ENCODE assay signal across 16 cellular contexts in the genomic region with DNA sequence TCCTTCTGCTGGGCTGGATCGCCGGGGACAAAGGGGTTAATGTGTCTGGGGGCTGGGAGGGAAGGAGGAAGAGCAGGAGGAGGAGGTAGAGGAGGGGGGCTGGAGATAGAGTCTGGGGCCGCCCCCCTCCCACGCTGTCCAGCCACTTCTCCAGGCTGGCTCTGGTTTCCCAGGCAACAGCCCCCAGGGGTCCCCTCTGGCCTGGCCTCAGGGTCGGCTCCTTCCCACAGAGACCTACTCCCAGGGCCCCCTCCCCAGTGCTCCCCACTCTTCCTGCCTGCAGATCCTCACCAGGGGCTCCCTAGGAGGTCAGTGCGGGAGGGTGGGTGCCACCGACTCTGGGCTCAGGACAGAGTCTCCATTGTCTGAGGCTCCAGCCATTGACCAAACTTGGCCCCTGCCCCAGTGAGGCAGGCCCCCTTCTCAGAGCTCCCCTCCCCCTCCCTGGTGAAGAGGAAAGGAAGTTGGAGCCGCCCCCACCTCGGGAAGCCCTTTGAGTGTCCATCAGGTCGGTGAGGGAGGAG. TPM values are rescaled to one million over a fixed set of nuclear protein-coding genes. Genes with fewer than 3 reads are reported as not detected.
DNase-seq lines count a peak whose midpoint lies in the region; ATAC-seq, FAIRE-seq and TF ChIP-seq lines count a peak whose summit lies in the region.
"Had no signal": no experiment of that assay in that cellular context is flagged by ENCODE, and none has a peak within 500 bp of the region (broad histone marks: within the 10 kb centered on the region; RNA-seq: fewer than 3 reads in every experiment).

No MANE protein-coding gene starts in this region.

- TF ChIP-seq RAD21 in HepG2 (CRISPR knock-in tag; IDR thresholded peaks at IDR 0.05) = no peak

- TF ChIP-seq POLR2A in HepG2 (IDR thresholded peaks at IDR 0.05; ENCODE audit: insufficient read depth in 1 of 2, low read depth in 2 of 2, low read length in 2 of 2) = no peak
- TF ChIP-seq POLR2A in right lobe of liver (IDR thresholded peaks at IDR 0.05) = no peak

- peak overlapping the region; percentile 52 for H3K27ac Mint-ChIP-seq in osteocyte (ENCODE audit: unreplicated experiment)
- H3K27ac Mint-ChIP-seq in activated T-cell treated with anti-CD3 and anti-CD28 coated beads, Interleukin-2, amount 50 U/mL, for 24 hours = no peak overlapping the region
- H3K27ac Mint-ChIP-seq: activated CD4-positive, alpha-beta memory T cell treated with anti-CD3 and anti-CD28 coated beads, Interleukin-2, amount 10 ng/mL, durations not matched to agents 7 days and 5 days had no signal

- no peak overlapping the region for H3K4me3 Mint-ChIP-seq in osteocyte (ENCODE audit: unreplicated experiment)
- H3K4me3 Mint-ChIP-seq in activated T-cell treated with anti-CD3 and anti-CD28 coated beads, Interleukin-2, amount 50 U/mL, for 24 hours = no peak overlapping the region
- H3K4me3 Mint-ChIP-seq: activated CD4-positive, alpha-beta memory T cell treated with anti-CD3 and anti-CD28 coated beads, Interleukin-2, amount 10 ng/mL, durations not matched to agents 7 days and 5 days had no signal

- ATAC-seq in HepG2 (peak; percentile 10; the same call in 1 of the 3 replicates), right lobe of liver (no peak), GM18868 (IDR thresholded peaks at IDR 0.05; ENCODE audit: unreplicated experiment) (no peak)

- H3K4me1 ChIP-seq in HepG2 (ENCODE audit: insufficient read depth, low read length) (peaks cover 80% of the 10 kb centered on the region), right lobe of liver (peaks cover 0 to 45% (median 21%) of the 10 kb centered on the region in 4 donors)

- H3K36me3 Mint-ChIP-seq in osteocyte (ENCODE audit: unreplicated experiment) = no peaks in the 10 kb centered on the region
- no peaks in the 10 kb centered on the region for H3K36me3 Mint-ChIP-seq in activated T-cell treated with anti-CD3 and anti-CD28 coated beads, Interleukin-2, amount 50 U/mL, for 24 hours (ENCODE audit: low read depth)

- H3K9me3 Mint-ChIP-seq in osteocyte (ENCODE audit: unreplicated experiment) = no peaks in the 10 kb centered on the region
- no peaks in the 10 kb centered on the region for H3K9me3 Mint-ChIP-seq in activated T-cell treated with anti-CD3 and anti-CD28 coated beads, Interleukin-2, amount 50 U/mL, for 24 hours
- H3K9me3 Mint-ChIP-seq: activated CD4-positive, alpha-beta memory T cell treated with anti-CD3 and anti-CD28 coated beads, Interleukin-2, amount 10 ng/mL, durations not matched to agents 7 days and 5 days had no signal

- 6% methylated on average over 6 of the region's 10 CpGs for WGBS in HepG2 (ENCODE audit: low lambda C conversion rate)
- 40% methylated on average over 1 of the region's 10 CpGs for WGBS in right lobe of liver (ENCODE audit: insufficient coverage, low coverage, low lambda C conversion rate, missing lambda C conversion rate)

- peaks cover 64% of the 10 kb centered on the region for H3K4me1 Mint-ChIP-seq in osteocyte (ENCODE audit: unreplicated experiment)
- no peaks in the 10 kb centered on the region for H3K4me1 Mint-ChIP-seq in activated T-cell treated with anti-CD3 and anti-CD28 coated beads, Interleukin-2, amount 50 U/mL, for 24 hours (ENCODE audit: low read depth)
- H3K4me1 Mint-ChIP-seq: activated CD4-positive, alpha-beta memory T cell treated with anti-CD3 and anti-CD28 coated beads, Interleukin-2, amount 10 ng/mL, durations not matched to agents 7 days and 5 days had no signal

- H2AFZ ChIP-seq in HepG2 (ENCODE audit: low read length) = no peak overlapping the region

- no peaks in the 10 kb centered on the region for H4K20me1 ChIP-seq in HepG2 (ENCODE audit: insufficient read depth, low read length)

- no peak overlapping the region for H3K9ac ChIP-seq in HepG2 (ENCODE audit: insufficient read depth, low read depth, low read length)
- H3K9ac ChIP-seq: KMS-11 had no signal

- H3K36me3 ChIP-seq in HepG2 (replicated peaks in 1 of 2; ENCODE audit: control insufficient read depth in 1 of 2, insufficient read depth in 2 of 2, low read length in 2 of 2) (no peaks in the 10 kb centered on the region), right lobe of liver (no peaks in the 10 kb centered on the region)
- H3K36me3 ChIP-seq: spleen had no signal

- intact Hi-C loops in HepG2 (cut with micrococcal nuclease; ENCODE audit: unreplicated experiment) = loop anchor here (2.0 kb wide), 1 partner anchor 33 kb away; no protein-coding TSS in a partner anchor
- intact Hi-C loops in right lobe of liver (cut with DNase I) = no loop called here

- DNase-seq in HepG2 (ENCODE audit: low spot score) = peak; percentile 37
- DNase-seq in right lobe of liver = no peak
- peak in 36 of 51 donors; percentile 24 to 89 (median 60) for DNase-seq in hypothalamus (lab: John Stamatoyannopoulos, UW)
- no peak for DNase-seq in osteocyte (ENCODE audit: extremely low spot score, unreplicated experiment)
- no peak for DNase-seq in NCI-H2107 (lab: John Stamatoyannopoulos, UW)
- DNase-seq in activated T-cell treated with anti-CD3 and anti-CD28 coated beads, Interleukin-2, amount 50 U/mL, for 24 hours = no peak
- no peak for DNase-seq in ureter (ENCODE audit: low spot score)
- DNase-seq: ACHN; activated CD4-positive, alpha-beta memory T cell treated with anti-CD3 and anti-CD28 coated beads, Interleukin-2, amount 10 ng/mL, durations not matched to agents 7 days and 5 days; activated gamma-delta T cell treated with Interleukin-2 at 50 U/mL for 16 hours; central memory CD4-positive, alpha-beta T cell; NCI-H1930; SHP77; spleen had no signal

- no peak overlapping the region for H3K27ac ChIP-seq in HepG2 (ENCODE audit: extremely low read length, insufficient read depth, low read length)
- no peak overlapping the region for H3K27ac ChIP-seq in right lobe of liver
- H3K27ac ChIP-seq: KMS-11 had no signal

- H3K27me3 ChIP-seq in HepG2 (ENCODE audit: control insufficient read depth in 1 of 2, insufficient read depth in 2 of 2, low read length in 2 of 2) = no peaks in the 10 kb centered on the region
- H3K27me3 ChIP-seq in right lobe of liver = no peaks in the 10 kb centered on the region
- H3K27me3 ChIP-seq: spleen had no signal

- no TSS peak for BruUV-seq in HepG2 (replicated peaks; lab: Mats Ljungman, UMichigan)

- H3K9me3 ChIP-seq in HepG2 (ENCODE audit: low read length) (no peaks in the 10 kb centered on the region), right lobe of liver (no peaks in the 10 kb centered on the region)
- H3K9me3 ChIP-seq: spleen had no signal

- no peaks in the 10 kb centered on the region for H3K27me3 Mint-ChIP-seq in osteocyte (ENCODE audit: unreplicated experiment)
- peaks cover 6% of the 10 kb centered on the region for H3K27me3 Mint-ChIP-seq in activated T-cell treated with anti-CD3 and anti-CD28 coated beads, Interleukin-2, amount 50 U/mL, for 24 hours
- H3K27me3 Mint-ChIP-seq: activated CD4-positive, alpha-beta memory T cell treated with anti-CD3 and anti-CD28 coated beads, Interleukin-2, amount 10 ng/mL, durations not matched to agents 7 days and 5 days had no signal

- in situ Hi-C loops in HepG2 (cut with HindIII; ENCODE audit: extremely low pct_ligation_motif_present, low pct_unique_long_range_greater_than_20kb) = loop anchor here (5.0 kb wide), 1 partner anchor 71 kb away; no protein-coding TSS in a partner anchor

- POLR2A ChIA-PET in HepG2 (lab: Yijun Ruan, JAX) = interaction anchor here (1.2 to 3.6 kb wide), 7 partner anchors 8 to 18 kb away, joined by 4 to 53 read pairs (median 8); no protein-coding TSS in a partner anchor

- TF ChIP-seq EP300 in HepG2 (IDR thresholded peaks at IDR 0.05; ENCODE audit: low read depth in 2 of 2, low read length in 2 of 2) = no peak
- no peak for TF ChIP-seq EP300 in HepG2 (CRISPR knock-in tag; IDR thresholded peaks at IDR 0.05; ENCODE audit: borderline replicate concordance)

- no peak for TF ChIP-seq CTCF in HepG2 (CRISPR knock-in tag; IDR thresholded peaks at IDR 0.05)
- TF ChIP-seq CTCF in right lobe of liver (IDR thresholded peaks at IDR 0.05) = no peak
- TF ChIP-seq CTCF in osteocyte (IDR thresholded peaks at IDR 0.05) = no peak

- H3K4me2 ChIP-seq in HepG2 (ENCODE audit: low read depth, low read length) = peak overlapping the region; percentile 73
- H3K4me2 ChIP-seq: KMS-11 had no signal

- H3K4me3 ChIP-seq in HepG2 (replicated peaks in 1 of 3; ENCODE audit: insufficient read depth in 1 of 3, low read depth in 2 of 3, low read length in 3 of 3) = peak overlapping the region in 1 of 3 experiments; percentile 30; a peak in 1 of 6 replicates
- no peak overlapping the region for H3K4me3 ChIP-seq in right lobe of liver
- H3K4me3 ChIP-seq: spleen had no signal

- H3K79me2 ChIP-seq in HepG2 (ENCODE audit: insufficient read depth, low read length) = no peaks in the 10 kb centered on the region

- CTCF ChIA-PET in HepG2 (lab: Yijun Ruan, JAX; ENCODE audit: low intra/inter-chr PET ratio, low total read pairs) = interaction anchor here (1.4 to 3.6 kb wide), 4 partner anchors 33 to 79 kb away, joined by 4 to 27 read pairs (median 6); no protein-coding TSS in a partner anchor

- no peak for FAIRE-seq in HepG2 (lab: Jason Lieb, UNC)

TF ChIP-seq in HepG2, 621 proteins besides CTCF, POLR2A, EP300 and RAD21 (continues in another document):
- TF ChIP-seq KLF9 (CRISPR knock-in tag; IDR thresholded peaks at IDR 0.05; ENCODE audit: low read depth) = no peak

RNA-seq across cellular contexts. Expression of gene ARHGEF10L, which starts 34.1 kb away (rescaled TPM):
- 26.2 and 46.5 TPM in 2 replicates for total RNA-seq in HepG2 (2016; rRNA removed; fragmentation: Illumina TruSeq; extraction: Trizol)
- 13.6 and 14.7 TPM in 2 replicates for total RNA-seq in HepG2 (2016; cell fraction: cytosol; rRNA removed; fragmentation: Illumina TruSeq; extraction: Trizol; ENCODE audit: low read depth)
- 24.8 and 47.9 TPM in 2 replicates for total RNA-seq in HepG2 (2016; cell fraction: insoluble cytoplasmic fraction; rRNA removed; fragmentation: Illumina TruSeq; extraction: Trizol)
- total RNA-seq in HepG2 (2016; cell fraction: membrane; rRNA removed; fragmentation: Illumina TruSeq; extraction: Trizol) = 19.1 and 19.9 TPM in 2 replicates
- total RNA-seq in HepG2 (2016; cell fraction: nucleus; rRNA removed; fragmentation: Illumina TruSeq; extraction: Trizol) = 59.8 and 74.6 TPM in 2 replicates
- polyA plus RNA-seq in HepG2 (2011; rRNA removed) = 78.3 and 107 TPM in 2 replicates
- 20.2 and 37.0 TPM in 2 replicates for polyA plus RNA-seq in HepG2 (2011; cell fraction: cytosol; rRNA removed)
- 844 and 1,154 TPM in 2 replicates for polyA plus RNA-seq in HepG2 (2011; cell fraction: nucleus; rRNA removed)
- polyA plus RNA-seq in HepG2 (2012) = 43.3 and 63.3 TPM in 2 replicates
- polyA plus RNA-seq in HepG2 (2016; cell fraction: cytosol; fragmentation: Illumina TruSeq; extraction: Trizol; ENCODE audit: low read depth) = 2.2 and 2.8 TPM in 2 replicates
- 18.1 and 22.2 TPM in 2 replicates for polyA plus RNA-seq in HepG2 (2016; cell fraction: insoluble cytoplasmic fraction; fragmentation: Illumina TruSeq; extraction: Trizol; ENCODE audit: low read depth)
- 4.7 and 5.9 TPM in 2 replicates for polyA plus RNA-seq in HepG2 (2016; cell fraction: membrane; fragmentation: Illumina TruSeq; extraction: Trizol; ENCODE audit: low read depth)
- 127 and 131 TPM in 2 replicates for polyA plus RNA-seq in HepG2 (2016; cell fraction: nucleus; fragmentation: Illumina TruSeq; extraction: Trizol; ENCODE audit: insufficient read depth, low read depth)
- polyA minus RNA-seq in HepG2 (2011; rRNA and poly(A)+ RNA removed; ENCODE audit: low replicate concordance) = 15.7 and 166 TPM in 2 replicates
- polyA minus RNA-seq in HepG2 (2011; cell fraction: cytosol; rRNA and poly(A)+ RNA removed) = 36.6 and 43.4 TPM in 2 replicates
- polyA minus RNA-seq in HepG2 (2011; cell fraction: nucleus; rRNA and poly(A)+ RNA removed) = 147 and 148 TPM in 2 replicates
- 100 to 1,000 TPM in 2 of 6 experiments, 10 to 100 TPM in 4; 59.7 to 124 (median 87.4) TPM for total RNA-seq in right lobe of liver
- total RNA-seq in osteocyte = 24.0 and 26.0 TPM in 2 replicates
- 166 TPM for total RNA-seq in ureter
- total RNA-seq: activated CD4-positive, alpha-beta memory T cell treated with anti-CD3 and anti-CD28 coated beads, Interleukin-2, amount 10 ng/mL, durations not matched to agents 7 days and 5 days had no signal

Comparison
In these comparisons a context has a peak if more than half of its experiments do, and no peak if none do; other contexts are left out.
1. DNase-seq: peak in HepG2 (single experiment) and hypothalamus (36 of 51); none in right lobe of liver (0 of 3), osteocyte (single experiment), NCI-H2107 (single experiment), activated T-cell treated with anti-CD3 and anti-CD28 coated beads, Interleukin-2, amount 50 U/mL, for 24 hours (single experiment) and ureter (single experiment).